ENCODE assay signal across 9 cellular contexts in the genomic region with DNA sequence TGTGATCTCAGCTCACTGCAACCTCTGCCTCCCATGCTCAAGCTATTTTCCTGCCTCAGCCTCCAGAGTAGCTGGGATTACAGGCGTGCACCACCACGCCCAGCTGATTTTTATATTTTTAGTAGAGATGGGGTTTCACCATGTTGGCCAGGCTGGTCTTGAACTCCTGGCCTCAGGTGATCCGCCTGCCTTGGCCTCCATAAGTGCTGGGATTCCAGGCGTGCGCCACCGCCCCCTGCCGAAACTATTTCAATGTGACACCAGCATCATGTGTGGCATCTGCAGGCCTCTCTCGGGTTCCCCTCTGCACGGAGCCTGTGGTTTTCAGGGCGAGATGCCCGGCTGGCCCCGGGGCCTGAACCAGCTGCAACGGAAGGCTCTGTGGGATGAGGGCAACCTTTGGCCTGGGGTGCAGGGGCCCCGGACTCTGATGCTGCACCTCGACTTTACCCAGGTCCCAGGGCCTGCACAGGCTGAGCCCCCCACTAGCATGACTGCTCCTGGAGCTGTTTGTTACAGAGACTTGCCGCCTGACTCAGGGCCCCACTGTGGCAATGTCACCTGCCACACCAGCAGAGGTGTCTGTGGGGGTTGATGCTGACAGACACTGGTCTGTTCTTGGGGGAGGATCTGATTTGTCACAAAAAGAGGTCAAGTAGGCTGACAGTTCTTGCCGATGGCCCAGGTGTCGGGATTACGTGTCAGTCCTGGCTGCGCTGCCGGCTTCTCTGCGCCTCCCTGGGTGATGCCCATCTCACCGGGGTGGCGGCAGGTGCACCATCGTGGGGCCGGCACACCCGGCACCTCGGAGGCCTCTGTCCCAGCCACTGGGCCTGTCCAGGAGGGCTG. TPM values are rescaled to one million over a fixed set of nuclear protein-coding genes. Genes with fewer than 3 reads are reported as not detected.
DNase-seq lines count a peak whose midpoint lies in the region.
"Had no signal": no experiment of that assay in that cellular context is flagged by ENCODE, and none has a peak within 500 bp of the region (broad histone marks: within the 10 kb centered on the region; RNA-seq: fewer than 3 reads in every experiment).

No MANE protein-coding gene starts in this region.

- no peak overlapping the region for H3K27ac Mint-ChIP-seq in activated T-helper 2 cell treated with anti-CD3 and anti-CD28 coated beads, Interferon-gamma antibody, Interleukin-2, Interleukin-4, amounts not matched to agents 10 μg/mL and 5 μg/mL and 100 μg/mL, durations not matched to agents 14 hours and 24 hours and 36 hours

- intact Hi-C loops in activated T-helper 2 cell treated with anti-CD3 and anti-CD28 coated beads, Interferon-gamma antibody, Interleukin-2, Interleukin-4, amounts not matched to agents 10 μg/mL and 5 μg/mL and 100 μg/mL, durations not matched to agents 14 hours and 24 hours and 36 hours (cut with micrococcal nuclease), result loop anchor here (1.0 to 10.0 kb wide), 2 partner anchors 68 to 424 kb away; partner anchors contain the start of genes HEXD and OGFOD3

- DNase-seq in activated CD8-positive, alpha-beta memory T cell treated with anti-CD3 and anti-CD28 coated beads for 24 hours, result peak; percentile 74
- no peak for DNase-seq in activated CD8-positive, alpha-beta memory T cell treated with anti-CD3 and anti-CD28 coated beads, Interleukin-2, amount 50 U/mL, for 48 hours
- DNase-seq in NOMO-1 treated with DMSO at 0.1 percent for 48 hours (lab: John Stamatoyannopoulos, UW; ENCODE audit: unreplicated experiment) (peak; percentile 32), substantia nigra (lab: John Stamatoyannopoulos, UW) (no peak), DMS79 treated with DMSO at 0.1 percent for 48 hours (lab: John Stamatoyannopoulos, UW) (no peak)
- peak; percentile 37 for DNase-seq in activated T-helper 2 cell treated with anti-CD3 and anti-CD28 coated beads, Interferon-gamma antibody, Interleukin-2, Interleukin-4, amounts not matched to agents 10 μg/mL and 5 μg/mL and 100 μg/mL, durations not matched to agents 14 hours and 24 hours and 36 hours (ENCODE audit: low spot score)
- peak; percentile 75 for DNase-seq in stimulated activated CD8-positive, alpha-beta memory T cell treated with anti-CD3 and anti-CD28 coated beads, Interleukin-4, amount 100 ng/mL, for 48 hours
- no peak for DNase-seq in activated CD4-positive, CD25-positive, alpha-beta regulatory T cell (lab: John Stamatoyannopoulos, UW)

- peaks cover 9% of the 10 kb centered on the region for H3K27me3 Mint-ChIP-seq in activated T-helper 2 cell treated with anti-CD3 and anti-CD28 coated beads, Interferon-gamma antibody, Interleukin-2, Interleukin-4, amounts not matched to agents 10 μg/mL and 5 μg/mL and 100 μg/mL, durations not matched to agents 14 hours and 24 hours and 36 hours (ENCODE audit: low read depth)

- H3K4me1 Mint-ChIP-seq in activated T-helper 2 cell treated with anti-CD3 and anti-CD28 coated beads, Interferon-gamma antibody, Interleukin-2, Interleukin-4, amounts not matched to agents 10 μg/mL and 5 μg/mL and 100 μg/mL, durations not matched to agents 14 hours and 24 hours and 36 hours (ENCODE audit: low read depth), result peaks cover 10% of the 10 kb centered on the region

- no peaks in the 10 kb centered on the region for H3K36me3 Mint-ChIP-seq in activated T-helper 2 cell treated with anti-CD3 and anti-CD28 coated beads, Interferon-gamma antibody, Interleukin-2, Interleukin-4, amounts not matched to agents 10 μg/mL and 5 μg/mL and 100 μg/mL, durations not matched to agents 14 hours and 24 hours and 36 hours (ENCODE audit: low read depth)

- no peak overlapping the region for H3K4me3 Mint-ChIP-seq in activated T-helper 2 cell treated with anti-CD3 and anti-CD28 coated beads, Interferon-gamma antibody, Interleukin-2, Interleukin-4, amounts not matched to agents 10 μg/mL and 5 μg/mL and 100 μg/mL, durations not matched to agents 14 hours and 24 hours and 36 hours (ENCODE audit: low read depth)

- no peaks in the 10 kb centered on the region for H3K9me3 Mint-ChIP-seq in activated T-helper 2 cell treated with anti-CD3 and anti-CD28 coated beads, Interferon-gamma antibody, Interleukin-2, Interleukin-4, amounts not matched to agents 10 μg/mL and 5 μg/mL and 100 μg/mL, durations not matched to agents 14 hours and 24 hours and 36 hours

- H3K27ac ChIP-seq in substantia nigra (ENCODE audit: low read depth, low read length, poor library complexity, severe bottlenecking), result no peak overlapping the region

RNA-seq across cellular contexts. Expression of gene TEX19, which starts 8.6 kb away (rescaled TPM):
- not detected in 2 replicates for total RNA-seq in activated T-helper 2 cell treated with anti-CD3 and anti-CD28 coated beads, Interferon-gamma antibody, Interleukin-2, Interleukin-4, amounts not matched to agents 10 μg/mL and 5 μg/mL and 100 μg/mL, durations not matched to agents 14 hours and 24 hours and 36 hours

RNA-seq across cellular contexts. Expression of gene SECTM1, which starts 16.8 kb away (rescaled TPM):
- total RNA-seq in activated T-helper 2 cell treated with anti-CD3 and anti-CD28 coated beads, Interferon-gamma antibody, Interleukin-2, Interleukin-4, amounts not matched to agents 10 μg/mL and 5 μg/mL and 100 μg/mL, durations not matched to agents 14 hours and 24 hours and 36 hours, result 2.7 and 3.7 TPM in 2 replicates

RNA-seq across cellular contexts. Expression of gene UTS2R, which starts 21.2 kb away (rescaled TPM):
- total RNA-seq in activated T-helper 2 cell treated with anti-CD3 and anti-CD28 coated beads, Interferon-gamma antibody, Interleukin-2, Interleukin-4, amounts not matched to agents 10 μg/mL and 5 μg/mL and 100 μg/mL, durations not matched to agents 14 hours and 24 hours and 36 hours, result 0.18 TPM in 1 of 2 replicates, not detected in the other
- total RNA-seq: fibroblast of lung had no signal

RNA-seq across cellular contexts. Expression of gene CD7, which starts 33.0 kb away (rescaled TPM):
- 345 and 351 TPM in 2 replicates for total RNA-seq in activated T-helper 2 cell treated with anti-CD3 and anti-CD28 coated beads, Interferon-gamma antibody, Interleukin-2, Interleukin-4, amounts not matched to agents 10 μg/mL and 5 μg/mL and 100 μg/mL, durations not matched to agents 14 hours and 24 hours and 36 hours

Comparison
In these comparisons a context has a peak if more than half of its experiments do, and no peak if none do; other contexts are left out.
1. DNase-seq: peak in activated CD8-positive, alpha-beta memory T cell treated with anti-CD3 and anti-CD28 coated beads for 24 hours (single experiment), NOMO-1 treated with DMSO at 0.1 percent for 48 hours (single experiment), activated T-helper 2 cell treated with anti-CD3 and anti-CD28 coated beads, Interferon-gamma antibody, Interleukin-2, Interleukin-4, amounts not matched to agents 10 μg/mL and 5 μg/mL and 100 μg/mL, durations not matched to agents 14 hours and 24 hours and 36 hours (single experiment) and stimulated activated CD8-positive, alpha-beta memory T cell treated with anti-CD3 and anti-CD28 coated beads, Interleukin-4, amount 100 ng/mL, for 48 hours (single experiment); none in activated CD8-positive, alpha-beta memory T cell treated with anti-CD3 and anti-CD28 coated beads, Interleukin-2, amount 50 U/mL, for 48 hours (single experiment), activated CD4-positive, CD25-positive, alpha-beta regulatory T cell (0 of 4), substantia nigra (0 of 49) and DMS79 treated with DMSO at 0.1 percent for 48 hours (single experiment).